Comparison of ENCODE assay signal across 1 cellular context in the genomic region with DNA sequence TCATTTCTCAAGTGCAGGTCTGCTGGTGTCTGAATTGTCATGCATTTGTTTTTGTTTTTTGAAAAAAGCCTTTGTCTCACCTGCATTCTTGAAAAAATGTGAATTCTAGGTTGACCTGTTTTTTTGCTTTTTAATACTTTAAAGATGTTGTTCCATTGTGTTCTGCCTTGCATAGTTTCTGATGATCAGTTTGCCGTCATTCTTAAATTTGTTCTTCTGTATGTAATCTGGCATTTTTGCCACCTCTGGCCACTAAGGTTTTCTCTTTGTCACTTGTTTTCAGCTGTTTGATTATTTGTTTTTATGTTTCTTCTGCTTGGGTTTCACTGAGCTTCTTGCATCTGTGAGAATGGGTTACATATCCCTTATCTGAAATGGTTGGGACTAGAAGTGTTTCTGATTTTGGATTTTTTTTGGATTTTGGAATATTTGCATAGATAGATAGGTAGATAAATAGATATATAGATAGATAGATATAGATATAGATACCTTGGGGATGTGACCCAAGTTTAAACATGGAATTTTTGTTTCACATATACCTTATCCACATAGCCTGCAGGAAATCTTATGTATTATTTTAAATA.
TF ChIP-seq lines count a peak whose summit lies in the region.

No MANE protein-coding gene starts in this region.

TF ChIP-seq in GM23338, 12 proteins besides CTCF, POLR2A, EP300 and RAD21 (continued from another document):
- TF ChIP-seq, protein P1, sequence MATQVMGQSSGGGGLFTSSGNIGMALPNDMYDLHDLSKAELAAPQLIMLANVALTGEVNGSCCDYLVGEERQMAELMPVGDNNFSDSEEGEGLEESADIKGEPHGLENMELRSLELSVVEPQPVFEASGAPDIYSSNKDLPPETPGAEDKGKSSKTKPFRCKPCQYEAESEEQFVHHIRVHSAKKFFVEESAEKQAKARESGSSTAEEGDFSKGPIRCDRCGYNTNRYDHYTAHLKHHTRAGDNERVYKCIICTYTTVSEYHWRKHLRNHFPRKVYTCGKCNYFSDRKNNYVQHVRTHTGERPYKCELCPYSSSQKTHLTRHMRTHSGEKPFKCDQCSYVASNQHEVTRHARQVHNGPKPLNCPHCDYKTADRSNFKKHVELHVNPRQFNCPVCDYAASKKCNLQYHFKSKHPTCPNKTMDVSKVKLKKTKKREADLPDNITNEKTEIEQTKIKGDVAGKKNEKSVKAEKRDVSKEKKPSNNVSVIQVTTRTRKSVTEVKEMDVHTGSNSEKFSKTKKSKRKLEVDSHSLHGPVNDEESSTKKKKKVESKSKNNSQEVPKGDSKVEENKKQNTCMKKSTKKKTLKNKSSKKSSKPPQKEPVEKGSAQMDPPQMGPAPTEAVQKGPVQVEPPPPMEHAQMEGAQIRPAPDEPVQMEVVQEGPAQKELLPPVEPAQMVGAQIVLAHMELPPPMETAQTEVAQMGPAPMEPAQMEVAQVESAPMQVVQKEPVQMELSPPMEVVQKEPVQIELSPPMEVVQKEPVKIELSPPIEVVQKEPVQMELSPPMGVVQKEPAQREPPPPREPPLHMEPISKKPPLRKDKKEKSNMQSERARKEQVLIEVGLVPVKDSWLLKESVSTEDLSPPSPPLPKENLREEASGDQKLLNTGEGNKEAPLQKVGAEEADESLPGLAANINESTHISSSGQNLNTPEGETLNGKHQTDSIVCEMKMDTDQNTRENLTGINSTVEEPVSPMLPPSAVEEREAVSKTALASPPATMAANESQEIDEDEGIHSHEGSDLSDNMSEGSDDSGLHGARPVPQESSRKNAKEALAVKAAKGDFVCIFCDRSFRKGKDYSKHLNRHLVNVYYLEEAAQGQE (IDR thresholded peaks at IDR 0.05; ENCODE audit: unreplicated experiment), result no peak
- no peak for TF ChIP-seq CREB1 (CRISPR knock-in tag; IDR thresholded peaks at IDR 0.05; ENCODE audit: low read depth)
